20 cellular contexts compared by ENCODE assay signal in genomic region chr21:43281661-43282357, GRCh38.
"Had no signal": no experiment of that assay in that cellular context is flagged by ENCODE, and none has a peak within 500 bp of the region (broad histone marks: within the 10 kb centered on the region; RNA-seq: fewer than 3 reads in every experiment).

No MANE protein-coding gene starts in this region.

- H3K4me1 ChIP-seq: foreskin keratinocyte had no signal

- ATAC-seq: activated CD4-positive, alpha-beta T cell treated with anti-CD3 and anti-CD28 coated beads for 36 hours; foreskin keratinocyte; naive thymus-derived CD8-positive, alpha-beta T cell had no signal

- H3K4me3 Mint-ChIP-seq: activated CD4-positive, alpha-beta memory T cell treated with anti-CD3 and anti-CD28 coated beads, Interleukin-2, amount 10 ng/mL, durations not matched to agents 7 days and 5 days; activated CD4-positive, alpha-beta T cell treated with anti-CD3 and anti-CD28 coated beads for 36 hours; brain; central memory CD8-positive, alpha-beta T cell; memory B cell; naive thymus-derived CD8-positive, alpha-beta T cell; T-helper 17 cell had no signal

- H3K4me1 Mint-ChIP-seq: activated CD4-positive, alpha-beta memory T cell treated with anti-CD3 and anti-CD28 coated beads, Interleukin-2, amount 10 ng/mL, durations not matched to agents 7 days and 5 days; activated CD4-positive, alpha-beta T cell treated with anti-CD3 and anti-CD28 coated beads for 36 hours; central memory CD8-positive, alpha-beta T cell; T-helper 17 cell had no signal

- H3K9me3 Mint-ChIP-seq: activated CD4-positive, alpha-beta memory T cell treated with anti-CD3 and anti-CD28 coated beads, Interleukin-2, amount 10 ng/mL, durations not matched to agents 7 days and 5 days; activated naive CD4-positive, alpha-beta T cell treated with anti-CD3 and anti-CD28 coated beads, Interleukin-2, amount 50 U/mL, for 72 hours; central memory CD8-positive, alpha-beta T cell; memory B cell; naive thymus-derived CD8-positive, alpha-beta T cell had no signal

- H3K4me3 ChIP-seq: thoracic aorta had no signal

- H3K27ac ChIP-seq: foreskin keratinocyte, neutrophil, thoracic aorta, WERI-Rb-1 had no signal

- H3K36me3 ChIP-seq: neutrophil, thoracic aorta, WERI-Rb-1 had no signal

- H3K27ac Mint-ChIP-seq: activated CD4-positive, alpha-beta memory T cell treated with anti-CD3 and anti-CD28 coated beads, Interleukin-2, amount 10 ng/mL, durations not matched to agents 7 days and 5 days; activated CD4-positive, alpha-beta T cell treated with anti-CD3 and anti-CD28 coated beads for 36 hours; activated naive CD4-positive, alpha-beta T cell treated with anti-CD3 and anti-CD28 coated beads, Interleukin-2, amount 50 U/mL, for 72 hours; memory B cell; T-helper 17 cell had no signal

- DNase-seq: activated CD4-positive, alpha-beta memory T cell treated with anti-CD3 and anti-CD28 coated beads, Interleukin-2, amount 10 ng/mL, durations not matched to agents 7 days and 5 days; activated CD4-positive, alpha-beta T cell treated with anti-CD3 and anti-CD28 coated beads for 36 hours; activated gamma-delta T cell; activated T-cell treated with anti-CD3 and anti-CD28 coated beads, Interleukin-2, amount 50 U/mL, for 48 hours; amygdala; effector CD8-positive, alpha-beta T cell; foreskin keratinocyte; head of caudate nucleus; small intestine; stimulated activated CD4-positive, alpha-beta T cell treated with anti-CD3 and anti-CD28 coated beads, Interleukin-4, amount 100 ng/mL, for 4 hours; stimulated activated CD8-positive, alpha-beta memory T cell treated with anti-CD3 and anti-CD28 coated beads, Interleukin-4, amount 100 ng/mL, for 48 hours; T-helper 17 cell; WERI-Rb-1 had no signal

- H3K9me3 ChIP-seq: neutrophil, thoracic aorta had no signal
